Comparison of ENCODE assay signal across 11 cellular contexts in the genomic region with DNA sequence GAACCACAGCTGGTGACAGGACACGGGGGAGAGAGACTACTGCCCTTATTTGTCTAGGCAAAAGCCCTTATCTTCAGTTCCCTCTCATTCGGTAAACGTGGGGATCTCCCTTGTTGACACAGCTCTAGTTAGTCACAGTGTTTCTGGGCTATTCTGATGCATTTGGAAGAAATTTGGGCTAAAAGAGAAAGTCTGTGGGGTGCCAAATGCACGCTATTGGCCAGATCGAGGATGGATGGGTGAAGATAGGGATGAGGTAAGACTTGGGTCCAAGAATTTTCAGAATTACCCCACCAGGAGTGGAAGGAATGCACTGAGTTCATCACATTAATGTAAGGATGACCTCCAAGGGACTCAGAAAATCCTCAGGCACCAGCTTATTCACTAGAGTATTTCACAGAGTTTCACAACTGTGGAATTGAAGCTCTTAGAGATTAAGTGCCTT. TPM values are rescaled to one million over a fixed set of nuclear protein-coding genes. Genes with fewer than 3 reads are reported as not detected.
A peak's percentile ranks its signal among the peaks of the same experiment; 100 is the strongest.
DNase-seq lines count a peak whose midpoint lies in the region; ATAC-seq, FAIRE-seq and TF ChIP-seq lines count a peak whose summit lies in the region.
"Had no signal": no experiment of that assay in that cellular context is flagged by ENCODE, and none has a peak within 500 bp of the region (broad histone marks: within the 10 kb centered on the region; RNA-seq: fewer than 3 reads in every experiment).

No MANE protein-coding gene starts in this region.

- TF ChIP-seq CTCF in OCI-LY3 (IDR thresholded peaks at IDR 0.05; ENCODE audit: low read depth, low read length) = no peak
- no peak for TF ChIP-seq CTCF in ascending aorta (IDR thresholded peaks at IDR 0.05)

- FAIRE-seq in islet of Langerhans (lab: Jason Lieb, UNC) (peak; percentile 33), GM19239 (lab: Jason Lieb, UNC) (no peak)
- FAIRE-seq: kidney had no signal

- H3K27ac ChIP-seq in OCI-LY3 (ENCODE audit: low read length) (no peak overlapping the region), ascending aorta (peak overlapping the region in 1 of 2 donors; percentile 5)

- ATAC-seq in GM21447 (IDR thresholded peaks at IDR 0.05; ENCODE audit: unreplicated experiment) = peak; percentile 68
- no peak for ATAC-seq in HG03280 (IDR thresholded peaks at IDR 0.05; ENCODE audit: unreplicated experiment)

- H3K27me3 ChIP-seq in OCI-LY3 (ENCODE audit: low read depth, low read length) (no peaks in the 10 kb centered on the region), ascending aorta (no peaks in the 10 kb centered on the region)

- no peak overlapping the region for H2AFZ ChIP-seq in OCI-LY3 (ENCODE audit: low read depth, low read length)

- no peaks in the 10 kb centered on the region for H3K36me3 ChIP-seq in OCI-LY3 (replicated peaks; ENCODE audit: low read depth, low read length)
- peaks cover 9 to 14% of the 10 kb centered on the region in 2 donors for H3K36me3 ChIP-seq in ascending aorta

- peak; percentile 76 for DNase-seq in AG08395 (ENCODE audit: low spot score)
- DNase-seq in GM19239 (ENCODE audit: insufficient read length, low spot score) = no peak
- DNase-seq in ascending aorta (ENCODE audit: low spot score in 2 of 2) = no peak
- DNase-seq in NOMO-1 (lab: John Stamatoyannopoulos, UW; ENCODE audit: unreplicated experiment in 2 of 2) = no peak
- DNase-seq: activated CD4-positive, alpha-beta T cell treated with anti-CD3 and anti-CD28 coated beads for 4 hours; KBM-7; kidney had no signal

- no peaks in the 10 kb centered on the region for H3K79me2 ChIP-seq in OCI-LY3 (ENCODE audit: low read length)

- H3K4me2 ChIP-seq in OCI-LY3 (ENCODE audit: low read length) = peak overlapping the region; percentile 37

- peaks cover 14% of the 10 kb centered on the region for H3K4me1 ChIP-seq in OCI-LY3 (ENCODE audit: low read length)
- no peaks in the 10 kb centered on the region for H3K4me1 ChIP-seq in ascending aorta

- no peak overlapping the region for H3K9ac ChIP-seq in OCI-LY3 (ENCODE audit: low read length)

- H3K4me3 ChIP-seq in OCI-LY3 (ENCODE audit: low read length) (no peak overlapping the region), ascending aorta (no peak overlapping the region)

- no peaks in the 10 kb centered on the region for H4K20me1 ChIP-seq in OCI-LY3 (ENCODE audit: insufficient read depth, low read length)

- H3K9me3 ChIP-seq in OCI-LY3 (ENCODE audit: insufficient read depth, low read length) = no peaks in the 10 kb centered on the region
- H3K9me3 ChIP-seq in ascending aorta = no peaks in the 10 kb centered on the region

- intact Hi-C loops in ascending aorta (cut with DNase I) = no loop called here

RNA-seq across cellular contexts. Expression of a gene that starts 49.2 kb away (rescaled TPM):
- total RNA-seq in ascending aorta = 39.7 TPM
